ENCODE assay signal across 31 cellular contexts in genomic region chr21:27562303-27562702, GRCh38.
"Had no signal": no experiment of that assay in that cellular context is flagged by ENCODE, and none has a peak within 500 bp of the region (broad histone marks: within the 10 kb centered on the region; RNA-seq: fewer than 3 reads in every experiment).

No MANE protein-coding gene starts in this region.

- FAIRE-seq: astrocyte, TTC549 had no signal

- DNase-seq: activated B cell treated with CpG ODN at 0.5 μM for 24 hours; activated CD4-positive, alpha-beta memory T cell treated with anti-CD3 and anti-CD28 coated beads for 36 hours; activated CD4-positive, alpha-beta T cell treated with anti-CD3 and anti-CD28 coated beads for 4 hours; activated CD4-positive, alpha-beta T cell treated with anti-CD3 and anti-CD28 coated beads, Interleukin-2, amount 10 ng/mL, durations not matched to agents 24 days and 14 days; activated CD4-positive, alpha-beta T cell treated with anti-CD3 and anti-CD28 coated beads, Interleukin-2, amount 50 U/mL, for 1 hour; activated CD4-positive, alpha-beta T cell treated with anti-CD3 and anti-CD28 coated beads, Interleukin-2, amount 50 U/mL, for 4 hours; activated CD4-positive, CD25-positive, alpha-beta regulatory T cell treated with anti-CD3 and anti-CD28 coated beads, Interleukin-2, amount 50 U/mL, for 72 hours; activated CD8-positive, alpha-beta memory T cell treated with anti-CD3 and anti-CD28 coated beads, Interleukin-2, amount 50 U/mL, for 4 hours; activated CD8-positive, alpha-beta T cell treated with anti-CD3 and anti-CD28 coated beads for 36 hours; activated effector memory CD4-positive, alpha-beta T cell treated with anti-CD3 and anti-CD28 coated beads, Interleukin-2, amount 50 U/mL, for 16 hours; activated gamma-delta T cell treated with Interleukin-2 at 50 U/mL for 16 hours; activated naive CD4-positive, alpha-beta T cell; activated naive CD4-positive, alpha-beta T cell treated with anti-CD3 and anti-CD28 coated beads for 36 hours; activated naive CD4-positive, alpha-beta T cell treated with anti-CD3 and anti-CD28 coated beads, Interleukin-2, amount 50 U/mL, for 16 hours; activated naive CD8-positive, alpha-beta T cell treated with anti-CD3 and anti-CD28 coated beads for 36 hours; activated T-cell treated with anti-CD3 and anti-CD28 coated beads for 4 hours; activated T-cell treated with anti-CD3 and anti-CD28 coated beads, Interleukin-2, amount 50 U/mL, for 1 hour; activated T-cell treated with anti-CD3 and anti-CD28 coated beads, Interleukin-2, amount 50 U/mL, for 4 hours; activated T-cell treated with anti-CD3 and anti-CD28 coated beads, Interleukin-2, amount 50 U/mL, for 72 hours; adrenal gland; amniotic stem cell; aorta; body of pancreas; brain microvascular endothelial cell; central memory CD4-positive, alpha-beta T cell; T-helper 2 cell; T-helper 9 cell had no signal

- H3K27me3 ChIP-seq: adrenal gland, body of pancreas, brain microvascular endothelial cell, breast epithelium had no signal

- H3K36me3 ChIP-seq: adrenal gland, brain microvascular endothelial cell, breast epithelium had no signal

- H3K27ac ChIP-seq: adrenal gland, body of pancreas, brain microvascular endothelial cell, breast epithelium, VCaP had no signal

- H3K4me3 ChIP-seq: adrenal gland, body of pancreas, breast epithelium had no signal

- H3K9me3 ChIP-seq: adrenal gland, body of pancreas, breast epithelium had no signal

- H3K4me1 ChIP-seq: adrenal gland, body of pancreas, breast epithelium had no signal
